In the genomic region with DNA sequence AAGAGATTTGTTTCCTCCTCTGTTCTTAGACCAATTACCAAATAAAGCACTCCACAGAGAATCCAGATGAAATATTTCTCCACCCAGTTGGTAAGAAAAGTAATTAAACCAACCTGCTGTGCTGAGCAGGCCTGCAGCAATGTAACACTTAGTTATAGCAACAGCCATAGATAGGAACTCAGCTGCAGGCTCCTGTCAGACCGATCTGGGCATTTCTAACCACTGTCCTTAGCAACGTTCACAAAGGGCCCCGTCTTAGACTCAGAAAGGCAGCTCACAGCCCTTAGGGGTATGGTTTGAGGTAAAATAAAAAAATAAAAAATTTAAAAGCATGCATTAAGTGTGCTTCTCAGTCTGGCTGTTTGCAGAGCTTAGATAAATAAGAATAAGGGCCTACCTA, we compare ENCODE assay signal across 1 cellular context.
TF ChIP-seq lines count a peak whose summit lies in the region.

No MANE protein-coding gene starts in this region.

TF ChIP-seq in HepG2, 621 proteins besides CTCF, POLR2A, EP300 and RAD21:
- TF ChIP-seq MAFF (IDR thresholded peaks at IDR 0.05; ENCODE audit: low read depth, low read length) (no peak), ESRRA (CRISPR knock-in tag; IDR thresholded peaks at IDR 0.05; ENCODE audit: low read depth) (no peak), RFX5 (IDR thresholded peaks at IDR 0.05; ENCODE audit: low read depth, low read length) (no peak), SSRP1 (CRISPR knock-in tag; IDR thresholded peaks at IDR 0.05) (no peak), ZNF556 (CRISPR knock-in tag; IDR thresholded peaks at IDR 0.05; ENCODE audit: borderline replicate concordance) (no peak), GZF1 (CRISPR knock-in tag; IDR thresholded peaks at IDR 0.05) (no peak), AGO2 (optimal IDR thresholded peaks at IDR 0.05; ENCODE audit: low read depth, low read length) (no peak), ZNF367 (CRISPR knock-in tag; IDR thresholded peaks at IDR 0.05; ENCODE audit: borderline replicate concordance) (no peak), HNF4A (CRISPR knock-in tag; IDR thresholded peaks at IDR 0.05) (no peak), RFX3 (CRISPR knock-in tag; IDR thresholded peaks at IDR 0.05) (no peak), TRIM24 (CRISPR knock-in tag; IDR thresholded peaks at IDR 0.05) (no peak), HIVEP1 (CRISPR knock-in tag; IDR thresholded peaks at IDR 0.05) (no peak), ZNF709 (CRISPR knock-in tag; IDR thresholded peaks at IDR 0.05) (no peak), HMG20A (CRISPR knock-in tag; IDR thresholded peaks at IDR 0.05; ENCODE audit: borderline replicate concordance) (no peak)
- TF ChIP-seq, protein P1, sequence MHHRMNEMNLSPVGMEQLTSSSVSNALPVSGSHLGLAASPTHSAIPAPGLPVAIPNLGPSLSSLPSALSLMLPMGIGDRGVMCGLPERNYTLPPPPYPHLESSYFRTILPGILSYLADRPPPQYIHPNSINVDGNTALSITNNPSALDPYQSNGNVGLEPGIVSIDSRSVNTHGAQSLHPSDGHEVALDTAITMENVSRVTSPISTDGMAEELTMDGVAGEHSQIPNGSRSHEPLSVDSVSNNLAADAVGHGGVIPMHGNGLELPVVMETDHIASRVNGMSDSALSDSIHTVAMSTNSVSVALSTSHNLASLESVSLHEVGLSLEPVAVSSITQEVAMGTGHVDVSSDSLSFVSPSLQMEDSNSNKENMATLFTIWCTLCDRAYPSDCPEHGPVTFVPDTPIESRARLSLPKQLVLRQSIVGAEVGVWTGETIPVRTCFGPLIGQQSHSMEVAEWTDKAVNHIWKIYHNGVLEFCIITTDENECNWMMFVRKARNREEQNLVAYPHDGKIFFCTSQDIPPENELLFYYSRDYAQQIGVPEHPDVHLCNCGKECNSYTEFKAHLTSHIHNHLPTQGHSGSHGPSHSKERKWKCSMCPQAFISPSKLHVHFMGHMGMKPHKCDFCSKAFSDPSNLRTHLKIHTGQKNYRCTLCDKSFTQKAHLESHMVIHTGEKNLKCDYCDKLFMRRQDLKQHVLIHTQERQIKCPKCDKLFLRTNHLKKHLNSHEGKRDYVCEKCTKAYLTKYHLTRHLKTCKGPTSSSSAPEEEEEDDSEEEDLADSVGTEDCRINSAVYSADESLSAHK (CRISPR knock-in tag; IDR thresholded peaks at IDR 0.05; ENCODE audit: borderline replicate concordance): no peak
